In genomic region chr22:37676691-37677627, GRCh38 we compare ENCODE assay signal across 8 cellular contexts. TPM values are rescaled to one million over a fixed set of nuclear protein-coding genes. Genes with fewer than 3 reads are reported as not detected.
A peak's percentile ranks its signal among the peaks of the same experiment; 100 is the strongest.
DNase-seq lines count a peak whose midpoint lies in the region; ATAC-seq and TF ChIP-seq lines count a peak whose summit lies in the region.

No MANE protein-coding gene starts in this region.

- intact Hi-C loops in CD4-positive, alpha-beta T cell (cut with DNase I, micrococcal nuclease) = loop anchor here (1.0 kb wide), 2 partner anchors 19 to 69 kb away; partner anchors contain the start of genes GGA1 (in 1 of the 2) and PDXP (in 1 of the 2)
- intact Hi-C loops in Right ventricle myocardium superior (cut with DNase I) (no loop called here), tibial artery (cut with DNase I; ENCODE audit: low total_unique reads) (no loop called here)

- peak overlapping the region; percentile 29 for H3K4ac ChIP-seq in trophoblast cell (ENCODE audit: low read depth, low read length)

- H4K91ac ChIP-seq in trophoblast cell (ENCODE audit: low read depth, low read length) = peak overlapping the region; percentile 81

- peak overlapping the region; percentile 99 for H3K27ac ChIP-seq in CD4-positive, alpha-beta T cell (ENCODE audit: low read depth, low read length)
- H3K27ac ChIP-seq in SK-N-MC (peak overlapping the region; percentile 86), trophoblast cell (ENCODE audit: low read depth, low read length) (peak overlapping the region; percentile 40), tibial artery (peak overlapping the region; percentile 81 to 94)

- H3K4me3 ChIP-seq in SK-N-MC = peak overlapping the region; percentile 88
- H3K4me3 ChIP-seq in trophoblast cell (ENCODE audit: low read depth, low read length) = peak overlapping the region; percentile 51
- H3K4me3 ChIP-seq in tibial artery = peak overlapping the region; percentile 72 to 84

- H3K4me2 ChIP-seq in trophoblast cell (ENCODE audit: low read length) = peak overlapping the region; percentile 71

- H3K79me2 ChIP-seq in trophoblast cell (ENCODE audit: control insufficient read depth, insufficient read depth, low read length, poor library complexity) = no peaks in the 10 kb centered on the region

- H3K36me3 Mint-ChIP-seq in CD4-positive, alpha-beta T cell (ENCODE audit: low read depth) = peaks cover 9% of the 10 kb centered on the region
- peaks cover 1% of the 10 kb centered on the region for H3K36me3 Mint-ChIP-seq in IgD-negative memory B cell

- peak overlapping the region; percentile 63 for H3K18ac ChIP-seq in trophoblast cell (ENCODE audit: low read length)

- H2BK12ac ChIP-seq in trophoblast cell (ENCODE audit: low read length) = peak overlapping the region; percentile 51

- no peaks in the 10 kb centered on the region for H3K27me3 Mint-ChIP-seq in CD4-positive, alpha-beta T cell
- H3K27me3 Mint-ChIP-seq in IgD-negative memory B cell = no peaks in the 10 kb centered on the region

- peaks cover 58% of the 10 kb centered on the region for H3K4me1 Mint-ChIP-seq in CD4-positive, alpha-beta T cell (ENCODE audit: low read depth)
- H3K4me1 Mint-ChIP-seq in IgD-negative memory B cell = peaks cover 17 to 32% (median 20%) of the 10 kb centered on the region in 3 donors

- peak overlapping the region; percentile 89 for H3K4me3 Mint-ChIP-seq in CD4-positive, alpha-beta T cell
- H3K4me3 Mint-ChIP-seq in IgD-negative memory B cell = peak overlapping the region; percentile 91 to 97 (median 95)

- H3K14ac ChIP-seq in trophoblast cell (ENCODE audit: low read length) = peak overlapping the region; percentile 74

- peak overlapping the region; percentile 84 for H2AK5ac ChIP-seq in trophoblast cell (ENCODE audit: low read length)

- POLR2A ChIA-PET in CD4-positive, alpha-beta T cell (lab: Charles Lee) = interaction anchor here (0.7 to 10.5 kb wide), 14 partner anchors 9 to 376 kb away, joined by 3 to 256 read pairs (median 19); partner anchors contain the start of genes ANKRD54, GGA1, NOL12 and PDXP

- H3K27ac Mint-ChIP-seq in CD4-positive, alpha-beta T cell = peak overlapping the region; percentile 96
- H3K27ac Mint-ChIP-seq in IgD-negative memory B cell = peak overlapping the region; percentile 90 to 99 (median 95)

- peak overlapping the region; percentile 67 for H2BK5ac ChIP-seq in trophoblast cell (ENCODE audit: low read depth, low read length, poor library complexity)

- TF ChIP-seq CTCF in CD4-positive, alpha-beta T cell (IDR thresholded peaks at IDR 0.05) = no peak
- TF ChIP-seq CTCF in tibial artery (IDR thresholded peaks at IDR 0.05) = no peak

- H3K9ac ChIP-seq in SK-N-MC (ENCODE audit: insufficient read length) (peak overlapping the region; percentile 73), trophoblast cell (ENCODE audit: low read length) (peak overlapping the region; percentile 65)

- H2AFZ ChIP-seq in trophoblast cell (ENCODE audit: insufficient read depth, low read length, poor library complexity) = peak overlapping the region; percentile 82

- CTCF ChIA-PET in CD4-positive, alpha-beta T cell (lab: Charles Lee) = interaction anchor here (0.7 to 12.8 kb wide), 3 partner anchors 36 to 84 kb away, joined by 3 to 171 read pairs (median 5); partner anchors contain the start of gene SH3BP1

- WGBS in trophoblast cell (ENCODE audit: extremely low coverage, insufficient coverage, insufficient read length) = no CpG with 5 or more reads among the region's 46 CpGs

- peak overlapping the region; percentile 81 for H4K12ac ChIP-seq in trophoblast cell (ENCODE audit: low read depth, low read length)

- peak; percentile 90 to 96 (median 94) for DNase-seq in CD4-positive, alpha-beta T cell
- no peak for DNase-seq in SK-N-MC (ENCODE audit: low read depth, low spot score)
- peak; percentile 94 for DNase-seq in activated naive CD4-positive, alpha-beta T cell treated with anti-CD3 and anti-CD28 coated beads, Interleukin-2, amount 50 U/mL, for 16 hours
- DNase-seq in Right ventricle myocardium superior = peak; percentile 87
- DNase-seq in trophoblast cell = peak; percentile 85 to 91
- peak; percentile 85 to 95 for DNase-seq in tibial artery

- H3K27me3 ChIP-seq in CD4-positive, alpha-beta T cell (ENCODE audit: control insufficient read depth, insufficient read depth, low read length) = no peaks in the 10 kb centered on the region
- H3K27me3 ChIP-seq in trophoblast cell (ENCODE audit: insufficient read depth, low read length) = no peaks in the 10 kb centered on the region
- no peaks in the 10 kb centered on the region for H3K27me3 ChIP-seq in tibial artery

- H3K9me3 ChIP-seq in CD4-positive, alpha-beta T cell (ENCODE audit: control insufficient read depth, low read length) = no peaks in the 10 kb centered on the region
- no peaks in the 10 kb centered on the region for H3K9me3 ChIP-seq in SK-N-MC (ENCODE audit: low read depth, low read length)
- H3K9me3 ChIP-seq in trophoblast cell (ENCODE audit: insufficient read depth, low read depth, low read length) = no peaks in the 10 kb centered on the region
- H3K9me3 ChIP-seq in tibial artery = no peaks in the 10 kb centered on the region

- ATAC-seq in CD4-positive, alpha-beta T cell (ENCODE audit: poor library complexity) = peak; percentile 83
- ATAC-seq in GM21360 (IDR thresholded peaks at IDR 0.05; ENCODE audit: unreplicated experiment) = peak; percentile 42
- ATAC-seq in Right ventricle myocardium superior (ENCODE audit: poor library complexity) = peak; percentile 22

- H3K9me3 Mint-ChIP-seq in CD4-positive, alpha-beta T cell = no peaks in the 10 kb centered on the region
- H3K9me3 Mint-ChIP-seq in IgD-negative memory B cell = no peaks in the 10 kb centered on the region

- H3K23ac ChIP-seq in trophoblast cell (ENCODE audit: low read length) = no peak overlapping the region

- H3K4me1 ChIP-seq in trophoblast cell (ENCODE audit: control insufficient read depth in 1 of 2, insufficient read depth in 2 of 2, low read length in 2 of 2) = peaks cover 6 to 11% of the 10 kb centered on the region in 2 experiments
- peaks cover 0 to 68% (median 28%) of the 10 kb centered on the region in 4 donors for H3K4me1 ChIP-seq in tibial artery

- H3K36me3 ChIP-seq in SK-N-MC (ENCODE audit: insufficient read depth, low read length) (no peaks in the 10 kb centered on the region), trophoblast cell (ENCODE audit: control insufficient read depth in 1 of 2, insufficient read depth in 2 of 2, low read length in 2 of 2) (no peaks in the 10 kb centered on the region), tibial artery (peaks cover 0 to 23% (median 17%) of the 10 kb centered on the region in 3 donors)

- H2BK120ac ChIP-seq in trophoblast cell (ENCODE audit: insufficient read depth, low read length, poor library complexity) = peak overlapping the region; percentile 71

- H3K79me1 ChIP-seq in trophoblast cell (ENCODE audit: low read length) = peaks cover 9% of the 10 kb centered on the region

- H4K8ac ChIP-seq in trophoblast cell (ENCODE audit: low read depth, low read length) = peak overlapping the region; percentile 85

RNA-seq across cellular contexts. Expression of gene LGALS1, which starts 1.5 kb away (rescaled TPM):
- total RNA-seq in CD4-positive, alpha-beta T cell = 10 to 100 TPM; 85.1 to 93.7 TPM
- polyA plus RNA-seq in IgD-negative memory B cell = 314 TPM
- 1,068 TPM for total RNA-seq in Right ventricle myocardium superior
- 6.6 and 7.0 TPM in 2 replicates for polyA plus RNA-seq in trophoblast cell (2013)

RNA-seq across cellular contexts. Expression of gene NOL12, which starts 9.2 kb away (rescaled TPM):
- total RNA-seq in CD4-positive, alpha-beta T cell = 10 to 100 TPM; 24.3 to 26.2 TPM
- polyA plus RNA-seq in IgD-negative memory B cell = 47.0 TPM
- total RNA-seq in Right ventricle myocardium superior = 14.3 TPM
- 17.0 and 18.8 TPM in 2 replicates for polyA plus RNA-seq in trophoblast cell (2013)

RNA-seq across cellular contexts. Expression of gene PDXP, which starts 18.4 kb away (rescaled TPM):
- 1 to 10 TPM; 1.5 TPM for total RNA-seq in CD4-positive, alpha-beta T cell
- 2.4 TPM for polyA plus RNA-seq in IgD-negative memory B cell
- 17.6 TPM for total RNA-seq in Right ventricle myocardium superior
- 5.5 and 5.8 TPM in 2 replicates for polyA plus RNA-seq in trophoblast cell (2013)

RNA-seq across cellular contexts. Expression of gene TRIOBP, which starts 19.9 kb away (rescaled TPM):
- 10 to 100 TPM in 1 of 2 experiments, 1 to 10 TPM in 1; 9.0 to 10.1 TPM for total RNA-seq in CD4-positive, alpha-beta T cell
- 16.1 TPM for polyA plus RNA-seq in IgD-negative memory B cell
- total RNA-seq in Right ventricle myocardium superior = 78.6 TPM
- 47.7 and 49.4 TPM in 2 replicates for polyA plus RNA-seq in trophoblast cell (2013)

RNA-seq across cellular contexts. Expression of gene SH3BP1, which starts 37.5 kb away (rescaled TPM):
- 10 to 100 TPM; 46.9 to 49.0 TPM for total RNA-seq in CD4-positive, alpha-beta T cell
- 14.7 TPM for polyA plus RNA-seq in IgD-negative memory B cell
- 1.9 TPM for total RNA-seq in Right ventricle myocardium superior
- polyA plus RNA-seq in trophoblast cell (2013) = 34.1 and 35.7 TPM in 2 replicates

Comparison
In these comparisons a context has a peak if more than half of its experiments do, and no peak if none do; other contexts are left out.
1. ATAC-seq: peak in every context shown above with its lines; median percentile 83 in CD4-positive, alpha-beta T cell; 42 in GM21360; 22 in Right ventricle myocardium superior.
2. H3K27ac ChIP-seq: peak in every context shown above with its lines; median percentile 99 in CD4-positive, alpha-beta T cell; 88 in tibial artery; 86 in SK-N-MC; 40 in trophoblast cell.
3. RNA of gene LGALS1, which starts 1.5 kb away (total RNA-seq): 1,068 TPM in Right ventricle myocardium superior (single experiment); 85.1 to 93.7 TPM in CD4-positive, alpha-beta T cell; every median in the first group is over 10 times any median in the second.
4. intact Hi-C loops: an anchor here in CD4-positive, alpha-beta T cell (1.0 kb wide); none called in Right ventricle myocardium superior and tibial artery.
5. Peak in every context shown above with its lines, with median percentiles within 50 percentile points of each other: H3K4me3 ChIP-seq.